ENCODE assay signal across 1 cellular context in the genomic region with DNA sequence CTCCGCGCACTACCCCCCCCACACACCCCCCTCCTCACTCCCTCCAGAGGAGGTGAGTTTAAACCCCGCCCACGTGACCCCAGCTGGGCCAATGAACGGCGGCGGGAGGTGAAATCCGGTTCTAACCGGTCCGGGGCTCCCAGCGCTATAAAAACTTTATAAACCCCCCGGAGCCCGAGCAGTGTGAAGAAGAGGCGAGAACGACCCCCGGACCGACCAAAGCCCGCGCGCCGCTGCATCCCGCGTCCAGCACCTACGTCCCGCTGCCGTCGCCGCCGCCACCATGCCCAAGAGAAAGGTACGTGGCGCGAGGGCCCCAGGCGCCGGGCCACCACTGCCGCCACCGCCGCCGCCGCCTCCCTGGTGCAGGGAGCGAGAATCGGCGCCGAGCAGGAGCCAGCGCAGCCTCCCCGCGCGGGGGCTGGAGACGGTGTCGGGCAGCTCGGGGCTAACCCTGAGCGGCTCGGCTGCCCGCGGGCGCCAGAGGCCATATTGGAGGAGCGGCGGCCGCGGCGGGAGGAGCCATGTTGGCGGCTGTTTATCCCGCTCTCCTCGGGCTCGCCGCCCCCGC.
TF ChIP-seq lines count a peak whose summit lies in the region.

A gene (plus strand): TSS at position 111 of the 571 bp plus-strand sequence. CDS start 173 bp downstream, at position 284.

TF ChIP-seq in WTC11, 78 proteins besides CTCF, POLR2A, EP300 and RAD21 (continued from another document and continues in another):
- TF ChIP-seq, protein P1, sequence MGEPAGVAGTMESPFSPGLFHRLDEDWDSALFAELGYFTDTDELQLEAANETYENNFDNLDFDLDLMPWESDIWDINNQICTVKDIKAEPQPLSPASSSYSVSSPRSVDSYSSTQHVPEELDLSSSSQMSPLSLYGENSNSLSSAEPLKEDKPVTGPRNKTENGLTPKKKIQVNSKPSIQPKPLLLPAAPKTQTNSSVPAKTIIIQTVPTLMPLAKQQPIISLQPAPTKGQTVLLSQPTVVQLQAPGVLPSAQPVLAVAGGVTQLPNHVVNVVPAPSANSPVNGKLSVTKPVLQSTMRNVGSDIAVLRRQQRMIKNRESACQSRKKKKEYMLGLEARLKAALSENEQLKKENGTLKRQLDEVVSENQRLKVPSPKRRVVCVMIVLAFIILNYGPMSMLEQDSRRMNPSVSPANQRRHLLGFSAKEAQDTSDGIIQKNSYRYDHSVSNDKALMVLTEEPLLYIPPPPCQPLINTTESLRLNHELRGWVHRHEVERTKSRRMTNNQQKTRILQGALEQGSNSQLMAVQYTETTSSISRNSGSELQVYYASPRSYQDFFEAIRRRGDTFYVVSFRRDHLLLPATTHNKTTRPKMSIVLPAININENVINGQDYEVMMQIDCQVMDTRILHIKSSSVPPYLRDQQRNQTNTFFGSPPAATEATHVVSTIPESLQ (CRISPR knock-in tag; IDR thresholded peaks at IDR 0.05): no peak
- no peak for TF ChIP-seq JAZF1 (CRISPR knock-in tag; IDR thresholded peaks at IDR 0.05)
- peak; percentile 47; the same call in 1 of the 2 replicates for TF ChIP-seq CREB1 (CRISPR knock-in tag; IDR thresholded peaks at IDR 0.05)
- no peak for TF ChIP-seq ZNF232 (CRISPR knock-in tag; IDR thresholded peaks at IDR 0.05)
- TF ChIP-seq, protein P2, sequence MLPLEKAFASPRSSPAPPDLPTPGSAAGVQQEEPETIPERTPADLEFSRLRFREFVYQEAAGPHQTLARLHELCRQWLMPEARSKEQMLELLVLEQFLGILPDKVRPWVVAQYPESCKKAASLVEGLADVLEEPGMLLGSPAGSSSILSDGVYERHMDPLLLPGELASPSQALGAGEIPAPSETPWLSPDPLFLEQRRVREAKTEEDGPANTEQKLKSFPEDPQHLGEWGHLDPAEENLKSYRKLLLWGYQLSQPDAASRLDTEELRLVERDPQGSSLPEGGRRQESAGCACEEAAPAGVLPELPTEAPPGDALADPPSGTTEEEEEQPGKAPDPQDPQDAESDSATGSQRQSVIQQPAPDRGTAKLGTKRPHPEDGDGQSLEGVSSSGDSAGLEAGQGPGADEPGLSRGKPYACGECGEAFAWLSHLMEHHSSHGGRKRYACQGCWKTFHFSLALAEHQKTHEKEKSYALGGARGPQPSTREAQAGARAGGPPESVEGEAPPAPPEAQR (CRISPR knock-in tag; IDR thresholded peaks at IDR 0.05): no peak
- 0 out of 2 replicates have a peak, but pooled peaks have one; percentile 43 for TF ChIP-seq PRRX2 (CRISPR knock-in tag; IDR thresholded peaks at IDR 0.05)
- TF ChIP-seq ZNF317 (CRISPR knock-in tag; IDR thresholded peaks at IDR 0.05; ENCODE audit: borderline replicate concordance, low read depth): 0 out of 2 replicates have a peak, but pooled peaks have one; percentile 19
- TF ChIP-seq, protein P3, sequence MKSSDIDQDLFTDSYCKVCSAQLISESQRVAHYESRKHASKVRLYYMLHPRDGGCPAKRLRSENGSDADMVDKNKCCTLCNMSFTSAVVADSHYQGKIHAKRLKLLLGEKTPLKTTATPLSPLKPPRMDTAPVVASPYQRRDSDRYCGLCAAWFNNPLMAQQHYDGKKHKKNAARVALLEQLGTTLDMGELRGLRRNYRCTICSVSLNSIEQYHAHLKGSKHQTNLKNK (CRISPR knock-in tag; IDR thresholded peaks at IDR 0.05): peak; percentile 74; the same call in 1 of the 2 replicates
- no peak for TF ChIP-seq RORB (CRISPR knock-in tag; IDR thresholded peaks at IDR 0.05)
- TF ChIP-seq SMAD4 (CRISPR knock-in tag; IDR thresholded peaks at IDR 0.05): no peak
- TF ChIP-seq HMGA2 (CRISPR knock-in tag; IDR thresholded peaks at IDR 0.05): no peak
- TF ChIP-seq, protein P4, sequence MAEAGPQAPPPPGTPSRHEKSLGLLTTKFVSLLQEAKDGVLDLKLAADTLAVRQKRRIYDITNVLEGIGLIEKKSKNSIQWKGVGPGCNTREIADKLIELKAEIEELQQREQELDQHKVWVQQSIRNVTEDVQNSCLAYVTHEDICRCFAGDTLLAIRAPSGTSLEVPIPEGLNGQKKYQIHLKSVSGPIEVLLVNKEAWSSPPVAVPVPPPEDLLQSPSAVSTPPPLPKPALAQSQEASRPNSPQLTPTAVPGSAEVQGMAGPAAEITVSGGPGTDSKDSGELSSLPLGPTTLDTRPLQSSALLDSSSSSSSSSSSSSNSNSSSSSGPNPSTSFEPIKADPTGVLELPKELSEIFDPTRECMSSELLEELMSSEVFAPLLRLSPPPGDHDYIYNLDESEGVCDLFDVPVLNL (CRISPR knock-in tag; IDR thresholded peaks at IDR 0.05; ENCODE audit: borderline replicate concordance, low read depth): no peak
- TF ChIP-seq, protein P5, sequence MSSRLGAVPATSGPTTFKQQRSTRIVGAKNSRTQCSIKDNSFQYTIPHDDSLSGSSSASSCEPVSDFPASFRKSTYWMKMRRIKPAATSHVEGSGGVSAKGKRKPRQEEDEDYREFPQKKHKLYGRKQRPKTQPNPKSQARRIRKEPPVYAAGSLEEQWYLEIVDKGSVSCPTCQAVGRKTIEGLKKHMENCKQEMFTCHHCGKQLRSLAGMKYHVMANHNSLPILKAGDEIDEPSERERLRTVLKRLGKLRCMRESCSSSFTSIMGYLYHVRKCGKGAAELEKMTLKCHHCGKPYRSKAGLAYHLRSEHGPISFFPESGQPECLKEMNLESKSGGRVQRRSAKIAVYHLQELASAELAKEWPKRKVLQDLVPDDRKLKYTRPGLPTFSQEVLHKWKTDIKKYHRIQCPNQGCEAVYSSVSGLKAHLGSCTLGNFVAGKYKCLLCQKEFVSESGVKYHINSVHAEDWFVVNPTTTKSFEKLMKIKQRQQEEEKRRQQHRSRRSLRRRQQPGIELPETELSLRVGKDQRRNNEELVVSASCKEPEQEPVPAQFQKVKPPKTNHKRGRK (CRISPR knock-in tag; IDR thresholded peaks at IDR 0.05; ENCODE audit: borderline replicate concordance): no peak
- TF ChIP-seq FOXK1 (CRISPR knock-in tag; IDR thresholded peaks at IDR 0.05): no peak
- TF ChIP-seq CBFB (CRISPR knock-in tag; IDR thresholded peaks at IDR 0.05; ENCODE audit: low read depth): no peak
- peak; percentile 82 for TF ChIP-seq NFATC4 (CRISPR knock-in tag; IDR thresholded peaks at IDR 0.05)
- no peak for TF ChIP-seq KAT7 (CRISPR knock-in tag; IDR thresholded peaks at IDR 0.05; ENCODE audit: borderline replicate concordance)
- TF ChIP-seq, protein P6, sequence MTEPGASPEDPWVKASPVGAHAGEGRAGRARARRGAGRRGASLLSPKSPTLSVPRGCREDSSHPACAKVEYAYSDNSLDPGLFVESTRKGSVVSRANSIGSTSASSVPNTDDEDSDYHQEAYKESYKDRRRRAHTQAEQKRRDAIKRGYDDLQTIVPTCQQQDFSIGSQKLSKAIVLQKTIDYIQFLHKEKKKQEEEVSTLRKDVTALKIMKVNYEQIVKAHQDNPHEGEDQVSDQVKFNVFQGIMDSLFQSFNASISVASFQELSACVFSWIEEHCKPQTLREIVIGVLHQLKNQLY (CRISPR knock-in tag; IDR thresholded peaks at IDR 0.05): no peak
- TF ChIP-seq OVOL2 (CRISPR knock-in tag; IDR thresholded peaks at IDR 0.05; ENCODE audit: borderline replicate concordance): no peak
- no peak for TF ChIP-seq ZBTB21 (CRISPR knock-in tag; IDR thresholded peaks at IDR 0.05; ENCODE audit: borderline replicate concordance)
- TF ChIP-seq GTF2I (CRISPR knock-in tag; conservative IDR thresholded peaks at IDR 0.05): no peak
- TF ChIP-seq ESRRA (CRISPR knock-in tag; IDR thresholded peaks at IDR 0.05; ENCODE audit: borderline replicate concordance): no peak
- peak; percentile 79 for TF ChIP-seq NFYB (CRISPR knock-in tag; conservative IDR thresholded peaks at IDR 0.05; ENCODE audit: low read depth)
- no peak for TF ChIP-seq NR1H2 (CRISPR knock-in tag; IDR thresholded peaks at IDR 0.05)
- 0 out of 2 replicates have a peak, but pooled peaks have one; percentile 16 for TF ChIP-seq JUN (CRISPR knock-in tag; IDR thresholded peaks at IDR 0.05)
- TF ChIP-seq, protein P7, sequence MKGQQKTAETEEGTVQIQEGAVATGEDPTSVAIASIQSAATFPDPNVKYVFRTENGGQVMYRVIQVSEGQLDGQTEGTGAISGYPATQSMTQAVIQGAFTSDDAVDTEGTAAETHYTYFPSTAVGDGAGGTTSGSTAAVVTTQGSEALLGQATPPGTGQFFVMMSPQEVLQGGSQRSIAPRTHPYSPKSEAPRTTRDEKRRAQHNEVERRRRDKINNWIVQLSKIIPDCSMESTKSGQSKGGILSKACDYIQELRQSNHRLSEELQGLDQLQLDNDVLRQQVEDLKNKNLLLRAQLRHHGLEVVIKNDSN (CRISPR knock-in tag; IDR thresholded peaks at IDR 0.05): peak; percentile 81
- TF ChIP-seq ZNF263 (CRISPR knock-in tag; IDR thresholded peaks at IDR 0.05; ENCODE audit: low read depth): no peak
- no peak; the same call in 1 of the 2 replicates for TF ChIP-seq ZNF423 (CRISPR knock-in tag; IDR thresholded peaks at IDR 0.05)
- TF ChIP-seq IRF2 (CRISPR knock-in tag; IDR thresholded peaks at IDR 0.05; ENCODE audit: borderline replicate concordance, low read depth): peak; percentile 23; the same call in 1 of the 2 replicates
- TF ChIP-seq, protein P8, sequence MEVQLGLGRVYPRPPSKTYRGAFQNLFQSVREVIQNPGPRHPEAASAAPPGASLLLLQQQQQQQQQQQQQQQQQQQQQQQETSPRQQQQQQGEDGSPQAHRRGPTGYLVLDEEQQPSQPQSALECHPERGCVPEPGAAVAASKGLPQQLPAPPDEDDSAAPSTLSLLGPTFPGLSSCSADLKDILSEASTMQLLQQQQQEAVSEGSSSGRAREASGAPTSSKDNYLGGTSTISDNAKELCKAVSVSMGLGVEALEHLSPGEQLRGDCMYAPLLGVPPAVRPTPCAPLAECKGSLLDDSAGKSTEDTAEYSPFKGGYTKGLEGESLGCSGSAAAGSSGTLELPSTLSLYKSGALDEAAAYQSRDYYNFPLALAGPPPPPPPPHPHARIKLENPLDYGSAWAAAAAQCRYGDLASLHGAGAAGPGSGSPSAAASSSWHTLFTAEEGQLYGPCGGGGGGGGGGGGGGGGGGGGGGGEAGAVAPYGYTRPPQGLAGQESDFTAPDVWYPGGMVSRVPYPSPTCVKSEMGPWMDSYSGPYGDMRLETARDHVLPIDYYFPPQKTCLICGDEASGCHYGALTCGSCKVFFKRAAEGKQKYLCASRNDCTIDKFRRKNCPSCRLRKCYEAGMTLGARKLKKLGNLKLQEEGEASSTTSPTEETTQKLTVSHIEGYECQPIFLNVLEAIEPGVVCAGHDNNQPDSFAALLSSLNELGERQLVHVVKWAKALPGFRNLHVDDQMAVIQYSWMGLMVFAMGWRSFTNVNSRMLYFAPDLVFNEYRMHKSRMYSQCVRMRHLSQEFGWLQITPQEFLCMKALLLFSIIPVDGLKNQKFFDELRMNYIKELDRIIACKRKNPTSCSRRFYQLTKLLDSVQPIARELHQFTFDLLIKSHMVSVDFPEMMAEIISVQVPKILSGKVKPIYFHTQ (CRISPR knock-in tag; IDR thresholded peaks at IDR 0.05): peak; percentile 85; the same call in 1 of the 2 replicates
- TF ChIP-seq, protein P9, sequence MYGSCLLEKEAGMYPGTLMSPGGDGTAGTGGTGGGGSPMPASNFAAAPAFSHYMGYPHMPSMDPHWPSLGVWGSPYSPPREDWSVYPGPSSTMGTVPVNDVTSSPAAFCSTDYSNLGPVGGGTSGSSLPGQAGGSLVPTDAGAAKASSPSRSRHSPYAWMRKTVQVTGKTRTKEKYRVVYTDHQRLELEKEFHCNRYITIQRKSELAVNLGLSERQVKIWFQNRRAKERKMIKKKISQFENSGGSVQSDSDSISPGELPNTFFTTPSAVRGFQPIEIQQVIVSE (CRISPR knock-in tag; IDR thresholded peaks at IDR 0.05; ENCODE audit: borderline replicate concordance): no peak
- no peak for TF ChIP-seq GRHL2 (CRISPR knock-in tag; IDR thresholded peaks at IDR 0.05; ENCODE audit: insufficient replicate concordance, severe bottlenecking)
- no peak for TF ChIP-seq ELF4 (CRISPR knock-in tag; IDR thresholded peaks at IDR 0.05; ENCODE audit: low read depth)
- no peak for TF ChIP-seq SOX15 (CRISPR knock-in tag; IDR thresholded peaks at IDR 0.05)
- TF ChIP-seq TCF7 (CRISPR knock-in tag; IDR thresholded peaks at IDR 0.05; ENCODE audit: low read depth): no peak
- no peak for TF ChIP-seq ATF1 (CRISPR knock-in tag; IDR thresholded peaks at IDR 0.05)
- TF ChIP-seq, protein P10, sequence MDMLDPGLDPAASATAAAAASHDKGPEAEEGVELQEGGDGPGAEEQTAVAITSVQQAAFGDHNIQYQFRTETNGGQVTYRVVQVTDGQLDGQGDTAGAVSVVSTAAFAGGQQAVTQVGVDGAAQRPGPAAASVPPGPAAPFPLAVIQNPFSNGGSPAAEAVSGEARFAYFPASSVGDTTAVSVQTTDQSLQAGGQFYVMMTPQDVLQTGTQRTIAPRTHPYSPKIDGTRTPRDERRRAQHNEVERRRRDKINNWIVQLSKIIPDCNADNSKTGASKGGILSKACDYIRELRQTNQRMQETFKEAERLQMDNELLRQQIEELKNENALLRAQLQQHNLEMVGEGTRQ (CRISPR knock-in tag; IDR thresholded peaks at IDR 0.05): peak; percentile 91
- peak; percentile 22; the same call in 1 of the 2 replicates for TF ChIP-seq FOXP1 (CRISPR knock-in tag; IDR thresholded peaks at IDR 0.05; ENCODE audit: borderline replicate concordance)
- TF ChIP-seq TEAD1 (CRISPR knock-in tag; IDR thresholded peaks at IDR 0.05): no peak; the same call in none of the 2 replicates
- TF ChIP-seq, protein P11, sequence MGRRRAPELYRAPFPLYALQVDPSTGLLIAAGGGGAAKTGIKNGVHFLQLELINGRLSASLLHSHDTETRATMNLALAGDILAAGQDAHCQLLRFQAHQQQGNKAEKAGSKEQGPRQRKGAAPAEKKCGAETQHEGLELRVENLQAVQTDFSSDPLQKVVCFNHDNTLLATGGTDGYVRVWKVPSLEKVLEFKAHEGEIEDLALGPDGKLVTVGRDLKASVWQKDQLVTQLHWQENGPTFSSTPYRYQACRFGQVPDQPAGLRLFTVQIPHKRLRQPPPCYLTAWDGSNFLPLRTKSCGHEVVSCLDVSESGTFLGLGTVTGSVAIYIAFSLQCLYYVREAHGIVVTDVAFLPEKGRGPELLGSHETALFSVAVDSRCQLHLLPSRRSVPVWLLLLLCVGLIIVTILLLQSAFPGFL (CRISPR knock-in tag; IDR thresholded peaks at IDR 0.05; ENCODE audit: borderline replicate concordance): no peak
- TF ChIP-seq, protein P12, sequence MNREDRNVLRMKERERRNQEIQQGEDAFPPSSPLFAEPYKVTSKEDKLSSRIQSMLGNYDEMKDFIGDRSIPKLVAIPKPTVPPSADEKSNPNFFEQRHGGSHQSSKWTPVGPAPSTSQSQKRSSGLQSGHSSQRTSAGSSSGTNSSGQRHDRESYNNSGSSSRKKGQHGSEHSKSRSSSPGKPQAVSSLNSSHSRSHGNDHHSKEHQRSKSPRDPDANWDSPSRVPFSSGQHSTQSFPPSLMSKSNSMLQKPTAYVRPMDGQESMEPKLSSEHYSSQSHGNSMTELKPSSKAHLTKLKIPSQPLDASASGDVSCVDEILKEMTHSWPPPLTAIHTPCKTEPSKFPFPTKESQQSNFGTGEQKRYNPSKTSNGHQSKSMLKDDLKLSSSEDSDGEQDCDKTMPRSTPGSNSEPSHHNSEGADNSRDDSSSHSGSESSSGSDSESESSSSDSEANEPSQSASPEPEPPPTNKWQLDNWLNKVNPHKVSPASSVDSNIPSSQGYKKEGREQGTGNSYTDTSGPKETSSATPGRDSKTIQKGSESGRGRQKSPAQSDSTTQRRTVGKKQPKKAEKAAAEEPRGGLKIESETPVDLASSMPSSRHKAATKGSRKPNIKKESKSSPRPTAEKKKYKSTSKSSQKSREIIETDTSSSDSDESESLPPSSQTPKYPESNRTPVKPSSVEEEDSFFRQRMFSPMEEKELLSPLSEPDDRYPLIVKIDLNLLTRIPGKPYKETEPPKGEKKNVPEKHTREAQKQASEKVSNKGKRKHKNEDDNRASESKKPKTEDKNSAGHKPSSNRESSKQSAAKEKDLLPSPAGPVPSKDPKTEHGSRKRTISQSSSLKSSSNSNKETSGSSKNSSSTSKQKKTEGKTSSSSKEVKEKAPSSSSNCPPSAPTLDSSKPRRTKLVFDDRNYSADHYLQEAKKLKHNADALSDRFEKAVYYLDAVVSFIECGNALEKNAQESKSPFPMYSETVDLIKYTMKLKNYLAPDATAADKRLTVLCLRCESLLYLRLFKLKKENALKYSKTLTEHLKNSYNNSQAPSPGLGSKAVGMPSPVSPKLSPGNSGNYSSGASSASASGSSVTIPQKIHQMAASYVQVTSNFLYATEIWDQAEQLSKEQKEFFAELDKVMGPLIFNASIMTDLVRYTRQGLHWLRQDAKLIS (CRISPR knock-in tag; IDR thresholded peaks at IDR 0.05; ENCODE audit: borderline replicate concordance): 0 out of 2 replicates have a peak, but pooled peaks have one; percentile 60
